17 cellular contexts compared by ENCODE assay signal in genomic region chr11:120555433-120555773, GRCh38. TPM values are rescaled to one million over a fixed set of nuclear protein-coding genes. Genes with fewer than 3 reads are reported as not detected.
DNase-seq lines count a peak whose midpoint lies in the region; ATAC-seq and TF ChIP-seq lines count a peak whose summit lies in the region.
"Had no signal": no experiment of that assay in that cellular context is flagged by ENCODE, and none has a peak within 500 bp of the region (broad histone marks: within the 10 kb centered on the region; RNA-seq: fewer than 3 reads in every experiment).

No MANE protein-coding gene starts in this region.

- H3K27me3 Mint-ChIP-seq in mesothelial cell of epicardium (ENCODE audit: low read depth) (peaks cover 23% of the 10 kb centered on the region), type B pancreatic cell (peaks cover 48% of the 10 kb centered on the region), Calu3 (ENCODE audit: unreplicated experiment) (peaks cover 72% of the 10 kb centered on the region)
- peaks cover 14 to 15% of the 10 kb centered on the region in 2 donors for H3K27me3 Mint-ChIP-seq in CD8-positive, alpha-beta memory T cell

- peaks cover 10% of the 10 kb centered on the region for H3K4me1 ChIP-seq in KMS-11 (ENCODE audit: low read depth, poor library complexity, severe bottlenecking)
- H3K4me1 ChIP-seq in CD8-positive, alpha-beta memory T cell (ENCODE audit: insufficient read depth, low read length), result no peaks in the 10 kb centered on the region
- no peaks in the 10 kb centered on the region for H3K4me1 ChIP-seq in foreskin keratinocyte

- H3K27me3 ChIP-seq in KMS-11 (ENCODE audit: insufficient read depth, low read depth), result no peaks in the 10 kb centered on the region
- no peaks in the 10 kb centered on the region for H3K27me3 ChIP-seq in dorsolateral prefrontal cortex
- H3K27me3 ChIP-seq in CD8-positive, alpha-beta memory T cell (ENCODE audit: insufficient read depth, low read length, poor library complexity, severe bottlenecking), result no peaks in the 10 kb centered on the region
- peaks cover 4% of the 10 kb centered on the region for H3K27me3 ChIP-seq in foreskin keratinocyte

- H3K79me2 ChIP-seq in KMS-11 (ENCODE audit: insufficient read depth, low read depth), result no peaks in the 10 kb centered on the region

- intact Hi-C loops in dorsolateral prefrontal cortex (cut with DNase I) (no loop called here), Calu3 (cut with micrococcal nuclease; ENCODE audit: unreplicated experiment) (no loop called here)

- no peak for ATAC-seq in foreskin keratinocyte

- H3K27ac Mint-ChIP-seq in mesothelial cell of epicardium (peak overlapping the region; percentile 36), type B pancreatic cell (no peak overlapping the region), Calu3 (ENCODE audit: unreplicated experiment) (no peak overlapping the region)
- H3K27ac Mint-ChIP-seq in CD8-positive, alpha-beta memory T cell, result no peak overlapping the region
- H3K27ac Mint-ChIP-seq: IgD-negative memory B cell had no signal

- H3K9me3 Mint-ChIP-seq in mesothelial cell of epicardium (no peaks in the 10 kb centered on the region), type B pancreatic cell (no peaks in the 10 kb centered on the region), Calu3 (ENCODE audit: low read depth, unreplicated experiment) (no peaks in the 10 kb centered on the region)
- no peaks in the 10 kb centered on the region for H3K9me3 Mint-ChIP-seq in CD8-positive, alpha-beta memory T cell
- H3K9me3 Mint-ChIP-seq: IgD-negative memory B cell had no signal

- H3K4me3 Mint-ChIP-seq in mesothelial cell of epicardium (no peak overlapping the region), type B pancreatic cell (peak overlapping the region; percentile 49), Calu3 (ENCODE audit: low read depth, unreplicated experiment) (no peak overlapping the region)
- H3K4me3 Mint-ChIP-seq in CD8-positive, alpha-beta memory T cell, result no peak overlapping the region

- H3K36me3 Mint-ChIP-seq in mesothelial cell of epicardium (no peaks in the 10 kb centered on the region), type B pancreatic cell (no peaks in the 10 kb centered on the region), Calu3 (ENCODE audit: insufficient read depth, unreplicated experiment) (no peaks in the 10 kb centered on the region)
- no peaks in the 10 kb centered on the region for H3K36me3 Mint-ChIP-seq in CD8-positive, alpha-beta memory T cell

- no peak overlapping the region for H3K4me2 ChIP-seq in KMS-11
- H3K4me2 ChIP-seq: PC-9 had no signal

- H3K4me1 Mint-ChIP-seq in mesothelial cell of epicardium, result peaks cover 30% of the 10 kb centered on the region
- H3K4me1 Mint-ChIP-seq in type B pancreatic cell (ENCODE audit: unreplicated experiment), result peaks cover 43% of the 10 kb centered on the region
- no peaks in the 10 kb centered on the region for H3K4me1 Mint-ChIP-seq in CD8-positive, alpha-beta memory T cell
- H3K4me1 Mint-ChIP-seq in Calu3 (ENCODE audit: low read depth, unreplicated experiment), result no peaks in the 10 kb centered on the region

- H3K9ac ChIP-seq in KMS-11, result no peak overlapping the region

- peak overlapping the region; percentile 18; the same call in 1 of the 2 replicates for H3K27ac ChIP-seq in KMS-11
- H3K27ac ChIP-seq in dorsolateral prefrontal cortex, result peak overlapping the region in 43 of 59 donors; percentile 8 to 82 (median 53)
- no peak overlapping the region for H3K27ac ChIP-seq in CD8-positive, alpha-beta memory T cell (ENCODE audit: low read depth, low read length)
- H3K27ac ChIP-seq in foreskin keratinocyte, result no peak overlapping the region
- H3K27ac ChIP-seq: PC-9 had no signal

- no peak overlapping the region for H2AFZ ChIP-seq in KMS-11 (ENCODE audit: low read depth)
- H2AFZ ChIP-seq: PC-9 had no signal

- no peak overlapping the region for H3K4me3 ChIP-seq in KMS-11 (IDR thresholded peaks at IDR 0.05; ENCODE audit: insufficient read depth, low read depth, low read length)
- H3K4me3 ChIP-seq in dorsolateral prefrontal cortex, result no peak overlapping the region
- no peak overlapping the region for H3K4me3 ChIP-seq in CD8-positive, alpha-beta memory T cell (ENCODE audit: low read length)
- H3K4me3 ChIP-seq: PC-9 had no signal

- CTCF ChIA-PET in CD8-positive, alpha-beta memory T cell (lab: Charles Lee), result no interaction called here
- CTCF ChIA-PET in Calu3 (lab: Charles Lee), result no interaction called here

- BruUV-seq in Calu3 (replicated peaks; lab: Mats Ljungman, UMichigan), result no TSS peak

- TF ChIP-seq CTCF in KMS-11 (conservative IDR thresholded peaks at IDR 0.05; ENCODE audit: low read depth, low read length), result no peak
- no peak for TF ChIP-seq CTCF in dorsolateral prefrontal cortex (IDR thresholded peaks at IDR 0.05 in 54 of 56, conservative IDR thresholded peaks at IDR 0.05 in 2 of 56; ENCODE audit: low read depth in 1 of 56, partially characterized antibody in 56 of 56)
- TF ChIP-seq CTCF in mesothelial cell of epicardium (IDR thresholded peaks at IDR 0.05; ENCODE audit: unreplicated experiment), result no peak
- no peak for TF ChIP-seq CTCF in type B pancreatic cell (conservative IDR thresholded peaks at IDR 0.05)
- no peak for TF ChIP-seq CTCF in Calu3 (IDR thresholded peaks at IDR 0.05; ENCODE audit: unreplicated experiment)
- no peak for TF ChIP-seq CTCF in foreskin keratinocyte (conservative IDR thresholded peaks at IDR 0.05)

- DNase-seq in dorsolateral prefrontal cortex (no peak), mesothelial cell of epicardium (ENCODE audit: low spot score in 2 of 2, unreplicated experiment in 2 of 2) (no peak), type B pancreatic cell (ENCODE audit: extremely low spot score, unreplicated experiment) (no peak), Calu3 (no peak), foreskin keratinocyte (no peak)
- no peak for DNase-seq in CD8-positive, alpha-beta memory T cell
- DNase-seq: C1 segment of cervical spinal cord, COR-L47, DMS53, HCEC 1CT, NCI-H146, NCI-H2107, NCI-H748 treated with DMSO at 0.1 percent for 48 hours, PC-9 had no signal

- H3K36me3 ChIP-seq in KMS-11 (ENCODE audit: insufficient read depth), result no peaks in the 10 kb centered on the region
- no peaks in the 10 kb centered on the region for H3K36me3 ChIP-seq in CD8-positive, alpha-beta memory T cell (ENCODE audit: insufficient read depth, low read length)

- H4K20me1 ChIP-seq in KMS-11 (ENCODE audit: insufficient read depth), result no peaks in the 10 kb centered on the region

- H3K9me3 ChIP-seq in CD8-positive, alpha-beta memory T cell (ENCODE audit: low read length), result no peaks in the 10 kb centered on the region

- POLR2A ChIA-PET in CD8-positive, alpha-beta memory T cell (lab: Charles Lee), result no interaction called here

RNA-seq across cellular contexts. Expression of gene GRIK4, which starts 43.9 kb away (rescaled TPM):
- total RNA-seq in dorsolateral prefrontal cortex (10 to 100 TPM in 116 of 120 experiments, 1 to 10 TPM in 4; 7.8 to 24.1 (median 14.8) TPM), mesothelial cell of epicardium (1.5 to 2.2 TPM (median 1.8 TPM) in 3 replicates), type B pancreatic cell (ENCODE audit: low replicate concordance) (0.17 and 0.72 TPM in 2 replicates), Calu3 (2022) (0.12 TPM in 1 of 2 replicates, not detected in the other), foreskin keratinocyte (not detected in 2 replicates)
- under 1 TPM in 1 of 2 experiments, not detected in 1; 0.07 TPM for total RNA-seq in CD8-positive, alpha-beta memory T cell
- not detected for polyA plus RNA-seq in CD8-positive, alpha-beta memory T cell
- polyA plus RNA-seq in foreskin keratinocyte, result not detected in 2 replicates
- total RNA-seq: PC-9, SK-MEL-5 had no signal
- polyA plus RNA-seq: IgD-negative memory B cell had no signal

Comparison
In these comparisons a context has a peak if more than half of its experiments do, and no peak if none do; other contexts are left out.
1. H3K27ac ChIP-seq: peak in KMS-11 (single experiment) and dorsolateral prefrontal cortex (43 of 59); none in CD8-positive, alpha-beta memory T cell (single experiment) and foreskin keratinocyte (single experiment).